Comparison of ENCODE assay signal across 8 cellular contexts in genomic region chr16:31093132-31093703, GRCh38. TPM values are rescaled to one million over a fixed set of nuclear protein-coding genes. Genes with fewer than 3 reads are reported as not detected.
A peak's percentile ranks its signal among the peaks of the same experiment; 100 is the strongest.
DNase-seq lines count a peak whose midpoint lies in the region; ATAC-seq and TF ChIP-seq lines count a peak whose summit lies in the region.

No MANE protein-coding gene starts in this region.

- H3K9me3 ChIP-seq in OCI-LY3 (ENCODE audit: insufficient read depth, low read length) = no peaks in the 10 kb centered on the region

- H3K36me3 Mint-ChIP-seq in mesothelial cell of epicardium = peaks cover 2% of the 10 kb centered on the region

- ATAC-seq in Right ventricle myocardium inferior = no peak
- ATAC-seq in left ventricle myocardium superior = no peak
- ATAC-seq in GM18861 (IDR thresholded peaks at IDR 0.05; ENCODE audit: unreplicated experiment) = no peak

- H3K27ac ChIP-seq in OCI-LY3 (ENCODE audit: low read length) = no peak overlapping the region

- H3K36me3 ChIP-seq in OCI-LY3 (replicated peaks; ENCODE audit: low read depth, low read length) = peaks cover 11% of the 10 kb centered on the region

- DNase-seq in Right ventricle myocardium inferior (ENCODE audit: missing footprints) (peak; percentile 35), left ventricle myocardium superior (no peak), choroid plexus epithelial cell (ENCODE audit: low read depth) (peak; percentile 56), mesothelial cell of epicardium (ENCODE audit: low spot score in 2 of 2, unreplicated experiment in 2 of 2) (no peak), NCI-H1694 treated with DMSO at 0.1 percent for 48 hours (lab: John Stamatoyannopoulos, UW) (no peak), NCI-H128 (lab: John Stamatoyannopoulos, UW; ENCODE audit: unreplicated experiment) (no peak)

- H2AFZ ChIP-seq in OCI-LY3 (ENCODE audit: low read depth, low read length) = no peak overlapping the region

- H3K4me3 Mint-ChIP-seq in mesothelial cell of epicardium = peak overlapping the region; percentile 89

- no peaks in the 10 kb centered on the region for H3K27me3 ChIP-seq in OCI-LY3 (ENCODE audit: low read depth, low read length)

- intact Hi-C loops in Right ventricle myocardium inferior (cut with DNase I) (no loop called here), left ventricle myocardium superior (cut with micrococcal nuclease) (no loop called here)

- 0 out of 2 replicates have a peak, but pooled peaks cover 4% of the 10 kb centered on the region for H4K20me1 ChIP-seq in OCI-LY3 (ENCODE audit: insufficient read depth, low read length)

- H3K4me2 ChIP-seq in OCI-LY3 (ENCODE audit: low read length) = peak overlapping the region; percentile 80

- peaks cover 5% of the 10 kb centered on the region for H3K9me3 Mint-ChIP-seq in mesothelial cell of epicardium

- H3K9ac ChIP-seq in OCI-LY3 (ENCODE audit: low read length) = peak overlapping the region; percentile 85

- peaks cover 11% of the 10 kb centered on the region for H3K4me1 Mint-ChIP-seq in mesothelial cell of epicardium

- H3K27ac Mint-ChIP-seq in mesothelial cell of epicardium = peak overlapping the region; percentile 61

- no peaks in the 10 kb centered on the region for H3K27me3 Mint-ChIP-seq in mesothelial cell of epicardium (ENCODE audit: low read depth)

- peaks cover 12% of the 10 kb centered on the region for H3K4me1 ChIP-seq in OCI-LY3 (ENCODE audit: low read length)

- peak overlapping the region; percentile 85 for H3K4me3 ChIP-seq in OCI-LY3 (ENCODE audit: low read length)
- peak overlapping the region; percentile 95 for H3K4me3 ChIP-seq in choroid plexus epithelial cell (ENCODE audit: low read depth, low read length)

- TF ChIP-seq CTCF in OCI-LY3 (IDR thresholded peaks at IDR 0.05; ENCODE audit: low read depth, low read length) = no peak
- no peak for TF ChIP-seq CTCF in choroid plexus epithelial cell (conservative IDR thresholded peaks at IDR 0.05; ENCODE audit: low read depth, low read length)
- no peak for TF ChIP-seq CTCF in mesothelial cell of epicardium (IDR thresholded peaks at IDR 0.05; ENCODE audit: unreplicated experiment)

- peaks cover 39% of the 10 kb centered on the region for H3K79me2 ChIP-seq in OCI-LY3 (ENCODE audit: low read length)

RNA-seq across cellular contexts. Expression of gene VKORC1, which starts 1.4 kb away (rescaled TPM):
- total RNA-seq in Right ventricle myocardium inferior (41.1 TPM), left ventricle myocardium superior (39.9 TPM), mesothelial cell of epicardium (48.6 to 53.7 TPM (median 49.5 TPM) in 3 replicates)

RNA-seq across cellular contexts. Expression of gene PRSS53, which starts 4.5 kb away (rescaled TPM):
- total RNA-seq in Right ventricle myocardium inferior (0.62 TPM), left ventricle myocardium superior (0.87 TPM), mesothelial cell of epicardium (4.0 to 4.9 TPM (median 4.5 TPM) in 3 replicates)

RNA-seq across cellular contexts. Expression of gene BCKDK, which starts 15.0 kb away (rescaled TPM):
- total RNA-seq in Right ventricle myocardium inferior = 79.7 TPM
- 90.5 TPM for total RNA-seq in left ventricle myocardium superior
- total RNA-seq in mesothelial cell of epicardium = 36.4 to 37.3 TPM (median 37.0 TPM) in 3 replicates

RNA-seq across cellular contexts. Expression of gene ZNF646, which starts 19.0 kb away (rescaled TPM):
- total RNA-seq in Right ventricle myocardium inferior (9.9 TPM), left ventricle myocardium superior (9.9 TPM), mesothelial cell of epicardium (20.4 to 22.2 TPM (median 21.4 TPM) in 3 replicates)

RNA-seq across cellular contexts. Expression of gene ZNF668, which starts 19.2 kb away (rescaled TPM):
- total RNA-seq in Right ventricle myocardium inferior (5.3 TPM), left ventricle myocardium superior (3.9 TPM), mesothelial cell of epicardium (11.8 to 14.1 TPM (median 12.8 TPM) in 3 replicates)

Comparison
In these comparisons a context has a peak if more than half of its experiments do, and no peak if none do; other contexts are left out.
1. DNase-seq: peak in Right ventricle myocardium inferior (single experiment) and choroid plexus epithelial cell (single experiment); none in left ventricle myocardium superior (single experiment), mesothelial cell of epicardium (0 of 2), NCI-H1694 treated with DMSO at 0.1 percent for 48 hours (single experiment) and NCI-H128 (single experiment).